1 cellular context compared by ENCODE assay signal in genomic region chr2:39429738-39430137, GRCh38.
TF ChIP-seq lines count a peak whose summit lies in the region.

No MANE protein-coding gene starts in this region.

TF ChIP-seq in IMR-90, 13 proteins besides CTCF, POLR2A, EP300 and RAD21:
- TF ChIP-seq USF2 (IDR thresholded peaks at IDR 0.05; ENCODE audit: low read depth, low read length), result no peak
- TF ChIP-seq BHLHE40 (IDR thresholded peaks at IDR 0.05; ENCODE audit: low read depth, low read length), result no peak
- TF ChIP-seq CHD1 (IDR thresholded peaks at IDR 0.05; ENCODE audit: low read depth, low read length), result no peak
- TF ChIP-seq SMC3 (IDR thresholded peaks at IDR 0.05; ENCODE audit: low read depth, low read length), result no peak
- TF ChIP-seq ELK1 (IDR thresholded peaks at IDR 0.05; ENCODE audit: borderline replicate concordance, low read depth, low read length), result no peak
- no peak for TF ChIP-seq RCOR1 (IDR thresholded peaks at IDR 0.05; ENCODE audit: insufficient replicate concordance, low read length)
- TF ChIP-seq MAZ (IDR thresholded peaks at IDR 0.05; ENCODE audit: borderline replicate concordance, low read depth, low read length), result no peak
- no peak for TF ChIP-seq CEBPB (IDR thresholded peaks at IDR 0.05; ENCODE audit: low read depth, low read length)
- no peak for TF ChIP-seq MAFK (IDR thresholded peaks at IDR 0.05; ENCODE audit: low read depth, low read length)
- no peak for TF ChIP-seq MXI1 (IDR thresholded peaks at IDR 0.05; ENCODE audit: borderline replicate concordance, low read depth, low read length)
- TF ChIP-seq RFX5 (IDR thresholded peaks at IDR 0.05; ENCODE audit: low read depth, low read length), result no peak
- no peak for TF ChIP-seq NFE2L2 (IDR thresholded peaks at IDR 0.05; ENCODE audit: low read depth, low read length)
- TF ChIP-seq FOS (IDR thresholded peaks at IDR 0.05; ENCODE audit: low read depth, low read length), result no peak
